In the genomic region with DNA sequence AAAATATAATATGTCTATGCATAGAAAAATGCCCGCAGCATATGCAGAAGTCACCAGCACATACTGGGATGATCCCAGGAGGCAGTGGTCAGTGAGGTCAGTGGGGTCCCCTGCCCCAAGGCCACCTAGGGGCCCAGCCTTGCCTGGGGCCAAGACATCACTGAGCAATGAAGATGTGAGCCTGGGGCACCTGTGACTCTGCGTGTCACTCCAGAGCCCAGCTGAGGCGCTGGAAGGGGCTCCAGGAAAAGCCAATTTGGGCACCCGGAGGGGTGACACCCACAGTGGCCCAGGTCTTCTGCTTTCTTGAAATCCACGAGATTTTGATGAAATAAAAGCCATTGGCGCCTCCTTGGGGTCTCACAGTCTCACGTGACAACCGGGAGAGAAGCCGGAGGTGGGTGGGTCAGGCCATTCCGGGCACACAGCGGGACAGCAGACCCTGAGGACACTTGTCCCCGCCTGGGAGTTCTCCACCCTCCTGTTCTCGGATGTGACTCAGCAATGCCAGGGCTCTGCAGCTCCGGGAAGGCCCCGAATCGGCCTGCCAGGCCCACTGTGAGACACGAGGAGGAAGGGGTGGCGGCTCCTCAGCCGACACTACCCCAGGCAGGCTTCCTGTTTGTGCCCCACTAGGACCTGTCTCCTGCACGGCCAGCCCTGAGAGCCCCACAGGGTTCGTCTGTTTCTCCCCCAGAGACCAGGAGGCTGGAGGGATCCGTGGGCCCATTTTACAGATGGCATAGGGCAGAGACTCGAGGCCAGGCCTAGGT, we compare ENCODE assay signal across 10 cellular contexts. TPM values are rescaled to one million over a fixed set of nuclear protein-coding genes. Genes with fewer than 3 reads are reported as not detected.
DNase-seq lines count a peak whose midpoint lies in the region; ATAC-seq and FAIRE-seq lines count a peak whose summit lies in the region.
"Had no signal": no experiment of that assay in that cellular context is flagged by ENCODE, and none has a peak within 500 bp of the region (broad histone marks: within the 10 kb centered on the region; RNA-seq: fewer than 3 reads in every experiment).

No MANE protein-coding gene starts in this region.

- no peak for ATAC-seq in HG03108 (IDR thresholded peaks at IDR 0.05; ENCODE audit: unreplicated experiment)

- DNase-seq in activated T-cell treated with anti-CD3 and anti-CD28 coated beads for 1 hour (ENCODE audit: low read depth) (peak; percentile 31), activated T-cell treated with anti-CD3 and anti-CD28 coated beads for 4 hours (no peak), SW480 (ENCODE audit: low spot score) (peak; percentile 49), caudate nucleus (lab: John Stamatoyannopoulos, UW) (no peak), pulmonary artery endothelial cell (ENCODE audit: low read depth, low spot score) (peak; percentile 4), frontal cortex (ENCODE audit: low spot score in 2 of 2) (no peak), HuH-7 (ENCODE audit: low spot score) (no peak)

- no peak for FAIRE-seq in frontal cortex (lab: Jason Lieb, UNC)
- FAIRE-seq: A549, islet of Langerhans had no signal

- peak overlapping the region; percentile 36 for H3K27ac ChIP-seq in caudate nucleus (ENCODE audit: low read depth, low read length)

RNA-seq across cellular contexts. Expression of a gene that starts 24.4 kb away (rescaled TPM):
- total RNA-seq in pulmonary artery endothelial cell (3.6 and 10.4 TPM in 2 replicates), frontal cortex (1.6 TPM)

Comparison
In these comparisons a context has a peak if more than half of its experiments do, and no peak if none do; other contexts are left out.
1. DNase-seq: peak in activated T-cell treated with anti-CD3 and anti-CD28 coated beads for 1 hour (single experiment), SW480 (single experiment) and pulmonary artery endothelial cell (single experiment); none in activated T-cell treated with anti-CD3 and anti-CD28 coated beads for 4 hours (single experiment), caudate nucleus (0 of 61), frontal cortex (0 of 2) and HuH-7 (single experiment).